Comparison of ENCODE assay signal across 18 cellular contexts in the genomic region with DNA sequence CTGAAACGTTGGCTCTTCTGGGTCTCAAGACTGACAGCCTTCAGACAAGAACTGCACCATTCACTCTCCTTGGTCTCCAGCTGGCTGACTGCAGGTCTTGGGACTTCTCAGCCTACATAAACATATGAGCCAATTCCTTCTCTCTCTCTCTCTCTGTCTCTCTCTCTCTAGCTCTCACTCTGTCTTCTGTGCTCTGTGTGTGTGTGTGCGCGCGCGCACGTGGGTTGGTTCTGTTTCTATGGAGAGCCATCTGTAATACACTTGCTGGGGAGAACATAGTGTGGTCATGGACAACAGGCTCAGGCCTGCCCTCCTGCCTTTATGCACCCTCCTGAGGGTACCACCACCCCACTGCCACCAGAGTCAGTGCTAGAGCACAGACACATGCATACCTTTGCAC. TPM values are rescaled to one million over a fixed set of nuclear protein-coding genes. Genes with fewer than 3 reads are reported as not detected.
A peak's percentile ranks its signal among the peaks of the same experiment; 100 is the strongest.
DNase-seq lines count a peak whose midpoint lies in the region; ATAC-seq and TF ChIP-seq lines count a peak whose summit lies in the region.
"Had no signal": no experiment of that assay in that cellular context is flagged by ENCODE, and none has a peak within 500 bp of the region (broad histone marks: within the 10 kb centered on the region; RNA-seq: fewer than 3 reads in every experiment).

No MANE protein-coding gene starts in this region.

- peaks cover 63% of the 10 kb centered on the region for H3K4me1 ChIP-seq in Karpas-422 (ENCODE audit: low read length)
- H3K4me1 ChIP-seq: Peyer's patch, SJSA1 had no signal

- H3K9me2 ChIP-seq in Karpas-422 (replicated peaks; ENCODE audit: insufficient read depth, low read length), result no peaks in the 10 kb centered on the region

- no peak for DNase-seq in Karpas-422
- DNase-seq in globus pallidus (ENCODE audit: low spot score), result peak; percentile 22
- DNase-seq in pons (ENCODE audit: low spot score), result peak; percentile 20
- no peak for DNase-seq in NCI-H345 (lab: John Stamatoyannopoulos, UW)
- no peak for DNase-seq in A172 (ENCODE audit: low spot score)
- DNase-seq: GDM1, NCI-H1105 treated with DMSO at 0.1 percent for 48 hours, NCI-H1694, NCI-H2081 treated with DMSO at 0.1 percent for 48 hours, Peyer's patch had no signal

- H3K4me3 ChIP-seq in Karpas-422 (ENCODE audit: low read length), result peak overlapping the region; percentile 55
- H3K4me3 ChIP-seq: BLaER1 treated with 17β-estradiol and CSF1 and Interleukin-3, amounts not matched to agents 10 nM and 100 nM; Peyer's patch; SJSA1 had no signal

- no peak for ATAC-seq in HG02852 (IDR thresholded peaks at IDR 0.05; ENCODE audit: unreplicated experiment)
- ATAC-seq: HCT116 had no signal

- no peaks in the 10 kb centered on the region for H3K79me2 ChIP-seq in Karpas-422 (ENCODE audit: low read length)

- H3K9me3 ChIP-seq in Karpas-422 (ENCODE audit: low read length), result no peaks in the 10 kb centered on the region
- H3K9me3 ChIP-seq: BLaER1 treated with 17β-estradiol and CSF1 and Interleukin-3, amounts not matched to agents 10 nM and 100 nM; Peyer's patch; SJSA1 had no signal

- H3K27me3 ChIP-seq in Karpas-422 (ENCODE audit: low read length), result no peaks in the 10 kb centered on the region
- H3K27me3 ChIP-seq: BLaER1 treated with 17β-estradiol and CSF1 and Interleukin-3, amounts not matched to agents 10 nM and 100 nM; Peyer's patch; SJSA1 had no signal

- H3K27ac ChIP-seq in C4-2B, result peak overlapping the region; percentile 69
- peak overlapping the region; percentile 96 for H3K27ac ChIP-seq in Karpas-422 (ENCODE audit: low read length)
- H3K27ac ChIP-seq: BLaER1 treated with 17β-estradiol and CSF1 and Interleukin-3, amounts not matched to agents 10 nM and 100 nM; Peyer's patch; SJSA1 had no signal

- peak overlapping the region; percentile 70 for H3K9ac ChIP-seq in Karpas-422 (ENCODE audit: low read length)
- H3K9ac ChIP-seq: BLaER1 treated with 17β-estradiol and CSF1 and Interleukin-3, amounts not matched to agents 10 nM and 100 nM had no signal

- H2AFZ ChIP-seq in Karpas-422 (ENCODE audit: low read length), result no peak overlapping the region

- no peaks in the 10 kb centered on the region for H3K36me3 ChIP-seq in Karpas-422 (ENCODE audit: insufficient read depth, low read length)
- H3K36me3 ChIP-seq: BLaER1 treated with 17β-estradiol and CSF1 and Interleukin-3, amounts not matched to agents 10 nM and 100 nM; Peyer's patch; SJSA1 had no signal

- TF ChIP-seq CTCF in C4-2B (conservative IDR thresholded peaks at IDR 0.05), result no peak

- peak overlapping the region; percentile 77 for H3K4me2 ChIP-seq in Karpas-422 (ENCODE audit: low read depth, low read length, poor library complexity, severe bottlenecking)

- no peaks in the 10 kb centered on the region for H4K20me1 ChIP-seq in Karpas-422 (ENCODE audit: insufficient read depth, low read depth, low read length)
- H4K20me1 ChIP-seq: BLaER1 treated with 17β-estradiol and CSF1 and Interleukin-3, amounts not matched to agents 10 nM and 100 nM had no signal

RNA-seq across cellular contexts. Expression of a gene that starts 13.7 kb away (rescaled TPM):
- not detected in 2 replicates for total RNA-seq in Karpas-422 (2014; rRNA removed; shearing (Covaris generic); ENCODE audit: low replicate concordance)
- not detected in 2 replicates for total RNA-seq in A172 (2014; rRNA removed; shearing (Covaris generic))
- total RNA-seq: A673, Daoy, NCI-H460, Peyer's patch, SJSA1 had no signal

Comparison
In these comparisons a context has a peak if more than half of its experiments do, and no peak if none do; other contexts are left out.
1. DNase-seq: peak in globus pallidus (single experiment) and pons (single experiment); none in Karpas-422 (single experiment), NCI-H345 (single experiment) and A172 (single experiment).